In the genomic region with DNA sequence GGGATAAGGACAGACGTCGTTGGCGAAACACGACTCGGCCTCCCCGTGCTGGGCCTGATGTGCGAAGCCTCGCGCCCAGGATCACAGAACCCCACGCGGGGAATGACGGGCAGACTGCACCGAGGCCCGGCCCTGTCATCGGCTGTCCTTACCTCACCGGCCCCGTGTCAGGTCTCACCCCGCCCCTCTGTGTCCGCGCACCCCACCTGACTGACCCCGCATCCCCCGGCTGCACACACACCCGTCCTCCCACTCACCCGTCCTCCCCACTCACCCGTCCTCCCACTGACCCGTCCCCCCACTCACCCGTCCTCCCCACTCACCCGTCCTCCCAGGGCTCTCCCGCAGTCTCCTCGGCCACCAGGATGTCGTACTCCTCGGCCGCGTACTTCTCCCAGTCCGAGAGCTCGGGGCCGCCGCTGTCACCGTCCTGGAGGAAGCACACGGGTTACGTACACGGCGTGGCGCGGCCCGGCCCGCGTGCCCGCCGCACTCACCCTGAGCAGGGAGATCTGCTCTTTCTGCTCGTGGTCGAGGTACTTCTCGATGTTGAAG, we compare ENCODE assay signal across 16 cellular contexts. TPM values are rescaled to one million over a fixed set of nuclear protein-coding genes. Genes with fewer than 3 reads are reported as not detected.
DNase-seq lines count a peak whose midpoint lies in the region; ATAC-seq and TF ChIP-seq lines count a peak whose summit lies in the region.
"Had no signal": no experiment of that assay in that cellular context is flagged by ENCODE, and none has a peak within 500 bp of the region (broad histone marks: within the 10 kb centered on the region; RNA-seq: fewer than 3 reads in every experiment).

No MANE protein-coding gene starts in this region.

- H3K9me3 ChIP-seq in left ventricle myocardium inferior (replicated peaks) = no peaks in the 10 kb centered on the region
- H3K9me3 ChIP-seq in mucosa of descending colon = no peaks in the 10 kb centered on the region
- H3K9me3 ChIP-seq in CD4-positive, alpha-beta T cell (ENCODE audit: control insufficient read depth, low read length) = no peaks in the 10 kb centered on the region
- H3K9me3 ChIP-seq: Peyer's patch had no signal

- H3K36me3 Mint-ChIP-seq in central memory CD8-positive, alpha-beta T cell (ENCODE audit: insufficient read depth) = peaks cover 12% of the 10 kb centered on the region
- peaks cover 41% of the 10 kb centered on the region for H3K36me3 Mint-ChIP-seq in stimulated activated memory B cell treated with anti-CD40 and anti-IgM and Interleukin-4, amounts not matched to agents 10 μg/mL and 1 μg/mL and 100 μg/mL, for 72 hours
- H3K36me3 Mint-ChIP-seq in CD4-positive, alpha-beta T cell (ENCODE audit: low read depth) = peaks cover 19% of the 10 kb centered on the region

- peak overlapping the region; percentile 32 for H3K27ac Mint-ChIP-seq in central memory CD8-positive, alpha-beta T cell (ENCODE audit: low read depth)
- H3K27ac Mint-ChIP-seq in stimulated activated memory B cell treated with anti-CD40 and anti-IgM and Interleukin-4, amounts not matched to agents 10 μg/mL and 1 μg/mL and 100 μg/mL, for 72 hours = no peak overlapping the region
- no peak overlapping the region for H3K27ac Mint-ChIP-seq in CD4-positive, alpha-beta T cell
- H3K27ac Mint-ChIP-seq: CD14-positive monocyte had no signal

- no peaks in the 10 kb centered on the region for H3K9me3 Mint-ChIP-seq in central memory CD8-positive, alpha-beta T cell
- peaks cover 3% of the 10 kb centered on the region for H3K9me3 Mint-ChIP-seq in stimulated activated memory B cell treated with anti-CD40 and anti-IgM and Interleukin-4, amounts not matched to agents 10 μg/mL and 1 μg/mL and 100 μg/mL, for 72 hours
- no peaks in the 10 kb centered on the region for H3K9me3 Mint-ChIP-seq in CD4-positive, alpha-beta T cell

- H3K27me3 ChIP-seq in left ventricle myocardium inferior (ENCODE audit: low read depth) = no peaks in the 10 kb centered on the region
- H3K27me3 ChIP-seq in CD4-positive, alpha-beta T cell (ENCODE audit: control insufficient read depth, insufficient read depth, low read length) = no peaks in the 10 kb centered on the region
- H3K27me3 ChIP-seq: Peyer's patch had no signal

- H3K36me3 ChIP-seq in left ventricle myocardium inferior (peaks cover 61% of the 10 kb centered on the region), mucosa of descending colon (ENCODE audit: low read depth) (no peaks in the 10 kb centered on the region)

- CTCF ChIA-PET in CD4-positive, alpha-beta T cell (lab: Charles Lee) = no interaction called here

- TF ChIP-seq CTCF in left ventricle myocardium inferior (IDR thresholded peaks at IDR 0.05; ENCODE audit: borderline replicate concordance) (no peak), mucosa of descending colon (IDR thresholded peaks at IDR 0.05) (no peak)
- TF ChIP-seq CTCF in CD4-positive, alpha-beta T cell (IDR thresholded peaks at IDR 0.05) = no peak

- H3K4me1 ChIP-seq in left ventricle myocardium inferior (no peaks in the 10 kb centered on the region), mucosa of descending colon (ENCODE audit: low read depth) (no peaks in the 10 kb centered on the region)
- H3K4me1 ChIP-seq: Peyer's patch had no signal

- H3K27ac ChIP-seq in left ventricle myocardium inferior (replicated peaks) = no peak overlapping the region
- no peak overlapping the region for H3K27ac ChIP-seq in CD4-positive, alpha-beta T cell (ENCODE audit: low read depth, low read length)
- H3K27ac ChIP-seq: Peyer's patch had no signal

- POLR2A ChIA-PET in CD4-positive, alpha-beta T cell (lab: Charles Lee) = no interaction called here

- no peaks in the 10 kb centered on the region for H3K4me1 Mint-ChIP-seq in central memory CD8-positive, alpha-beta T cell
- H3K4me1 Mint-ChIP-seq in stimulated activated memory B cell treated with anti-CD40 and anti-IgM and Interleukin-4, amounts not matched to agents 10 μg/mL and 1 μg/mL and 100 μg/mL, for 72 hours = no peaks in the 10 kb centered on the region
- no peaks in the 10 kb centered on the region for H3K4me1 Mint-ChIP-seq in CD4-positive, alpha-beta T cell (ENCODE audit: low read depth)
- H3K4me1 Mint-ChIP-seq: CD14-positive monocyte had no signal

- no peaks in the 10 kb centered on the region for H3K27me3 Mint-ChIP-seq in central memory CD8-positive, alpha-beta T cell
- H3K27me3 Mint-ChIP-seq in stimulated activated memory B cell treated with anti-CD40 and anti-IgM and Interleukin-4, amounts not matched to agents 10 μg/mL and 1 μg/mL and 100 μg/mL, for 72 hours = no peaks in the 10 kb centered on the region
- no peaks in the 10 kb centered on the region for H3K27me3 Mint-ChIP-seq in CD4-positive, alpha-beta T cell

- H3K4me3 Mint-ChIP-seq in central memory CD8-positive, alpha-beta T cell = no peak overlapping the region
- H3K4me3 Mint-ChIP-seq in stimulated activated memory B cell treated with anti-CD40 and anti-IgM and Interleukin-4, amounts not matched to agents 10 μg/mL and 1 μg/mL and 100 μg/mL, for 72 hours = no peak overlapping the region
- no peak overlapping the region for H3K4me3 Mint-ChIP-seq in CD4-positive, alpha-beta T cell
- H3K4me3 Mint-ChIP-seq: CD14-positive monocyte had no signal

- ATAC-seq in central memory CD8-positive, alpha-beta T cell (replicated peaks; ENCODE audit: extremely low read depth, poor library complexity, severe bottlenecking) = no peak
- no peak for ATAC-seq in mucosa of descending colon
- peak; percentile 58 for ATAC-seq in stimulated activated memory B cell treated with anti-CD40 and anti-IgM and Interleukin-4, amounts not matched to agents 10 μg/mL and 1 μg/mL and 100 μg/mL, for 72 hours
- no peak for ATAC-seq in CD4-positive, alpha-beta T cell (ENCODE audit: poor library complexity)

- DNase-seq in central memory CD8-positive, alpha-beta T cell (ENCODE audit: low spot score in 2 of 2) = no peak
- peak; percentile 12 for DNase-seq in left ventricle myocardium inferior
- DNase-seq in mucosa of descending colon = peak in 2 of 3 donors; percentile 13 to 39
- no peak for DNase-seq in SW480 (ENCODE audit: low spot score)
- no peak for DNase-seq in NCI-H1694 treated with DMSO at 0.1 percent for 48 hours (lab: John Stamatoyannopoulos, UW)
- no peak for DNase-seq in CD4-positive, alpha-beta T cell
- DNase-seq: ACHN, AML-193, COR-L47, EL, NCI-H1092 treated with DMSO at 0.1 percent for 48 hours, NCI-H524 treated with DMSO at 0.1 percent for 48 hours, Peyer's patch, SHP77 treated with DMSO at 0.1 percent for 48 hours had no signal

- H3K4me3 ChIP-seq in left ventricle myocardium inferior (no peak overlapping the region), mucosa of descending colon (no peak overlapping the region)
- H3K4me3 ChIP-seq: Peyer's patch had no signal

- intact Hi-C loops in left ventricle myocardium inferior (cut with micrococcal nuclease) (no loop called here), mucosa of descending colon (cut with DNase I, micrococcal nuclease) (no loop called here)
- intact Hi-C loops in CD4-positive, alpha-beta T cell (cut with DNase I, micrococcal nuclease) = no loop called here

RNA-seq across cellular contexts. Expression of a gene that starts 19.8 kb away (rescaled TPM):
- total RNA-seq in left ventricle myocardium inferior (51.1 TPM), mucosa of descending colon (10 to 100 TPM; 49.8 to 55.8 (median 54.1) TPM)
- 10 to 100 TPM; 53.5 to 53.9 TPM for total RNA-seq in CD4-positive, alpha-beta T cell

RNA-seq across cellular contexts. Expression of a gene that starts 48.3 kb away (rescaled TPM):
- 170 TPM for total RNA-seq in left ventricle myocardium inferior
- total RNA-seq in mucosa of descending colon = 10 to 100 TPM in 2 of 3 donors, 1 to 10 TPM in 1; 9.2 to 11.6 (median 11.2) TPM
- 10 to 100 TPM; 12.1 to 14.0 TPM for total RNA-seq in CD4-positive, alpha-beta T cell

RNA-seq across cellular contexts. Expression of a gene that starts 57.2 kb away (rescaled TPM):
- total RNA-seq in left ventricle myocardium inferior (4.0 TPM), mucosa of descending colon (10 to 100 TPM; 12.6 to 20.7 (median 13.8) TPM)
- total RNA-seq in CD4-positive, alpha-beta T cell = 10 to 100 TPM; 33.0 to 35.8 TPM

Comparison
In these comparisons a context has a peak if more than half of its experiments do, and no peak if none do; other contexts are left out.
1. DNase-seq: peak in left ventricle myocardium inferior (single experiment) and mucosa of descending colon (2 of 3); none in central memory CD8-positive, alpha-beta T cell (0 of 2), SW480 (single experiment), NCI-H1694 treated with DMSO at 0.1 percent for 48 hours (single experiment) and CD4-positive, alpha-beta T cell (0 of 10).
2. RNA of a gene that starts 48.3 kb away (total RNA-seq): 170 TPM in left ventricle myocardium inferior (single experiment); 12.1 to 14.0 TPM in CD4-positive, alpha-beta T cell and 9.2 to 11.6 TPM in mucosa of descending colon; every median in the first group is over 10 times any median in the second.